ENCODE assay signal across 7 cellular contexts in the genomic region with DNA sequence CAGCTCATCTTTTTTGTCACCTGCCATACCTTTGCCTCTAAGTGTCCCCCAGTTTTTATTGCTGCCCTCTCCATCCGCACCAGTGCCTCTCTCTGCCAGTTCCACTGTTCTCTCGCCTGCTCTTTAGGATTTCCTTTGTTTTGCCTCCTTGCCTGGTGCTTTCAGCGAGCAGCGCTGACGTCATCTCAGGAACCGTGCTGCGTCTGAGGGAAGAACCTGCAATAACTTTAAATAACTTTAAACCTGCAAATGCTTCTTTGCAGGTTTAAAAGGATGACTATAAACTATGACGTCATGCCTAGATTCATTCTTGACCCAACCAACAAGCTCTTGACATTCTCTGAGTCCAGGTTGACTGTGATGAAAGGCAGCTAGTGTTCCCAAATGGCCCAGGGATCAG.
A peak's percentile ranks its signal among the peaks of the same experiment; 100 is the strongest.
DNase-seq lines count a peak whose midpoint lies in the region; ATAC-seq, FAIRE-seq and TF ChIP-seq lines count a peak whose summit lies in the region.
"Not testable (repeated sequence)": the region's sequence is repeated elsewhere in the genome, so short reads cannot be mapped to it uniquely, and the experiment has no call there.

No MANE protein-coding gene starts in this region.

- H3K4me3 Mint-ChIP-seq in activated CD4-positive, alpha-beta T cell treated with anti-CD3 and anti-CD28 coated beads for 36 hours; activated CD4-positive, alpha-beta memory T cell treated with anti-CD3 and anti-CD28 coated beads for 36 hours; activated naive CD4-positive, alpha-beta T cell treated with anti-CD3 and anti-CD28 coated beads for 36 hours: not testable (repeated sequence)
- H3K4me3 Mint-ChIP-seq in activated naive CD4-positive, alpha-beta T cell treated with anti-CD3 and anti-CD28 coated beads, Interleukin-2, amount 50 U/mL, for 24 hours, result peak overlapping the region; percentile 40

- CTCF ChIA-PET in HEK293 (lab: Yijun Ruan, JAX); activated CD4-positive, alpha-beta T cell treated with anti-CD3 and anti-CD28 coated beads for 36 hours (lab: Charles Lee); activated CD4-positive, alpha-beta memory T cell treated with anti-CD3 and anti-CD28 coated beads for 36 hours (lab: Charles Lee); activated naive CD4-positive, alpha-beta T cell treated with anti-CD3 and anti-CD28 coated beads for 36 hours (lab: Charles Lee); HepG2 (lab: Yijun Ruan, JAX; ENCODE audit: low intra/inter-chr PET ratio, low total read pairs): not testable (repeated sequence)

- not testable (repeated sequence) for H3K79me2 ChIP-seq in HepG2 (ENCODE audit: insufficient read depth, low read length)

- not testable (repeated sequence) for H3K27ac ChIP-seq in HEK293 (ENCODE audit: extremely low read depth, low read depth, low read length); HepG2 (ENCODE audit: extremely low read length, insufficient read depth, low read length)

- H3K4me3 ChIP-seq in HEK293 (ENCODE audit: low read depth, low read length); HepG2 (replicated peaks in 1 of 3; ENCODE audit: insufficient read depth in 1 of 3, low read depth in 2 of 3, low read length in 3 of 3): not testable (repeated sequence)

- H3K4me2 ChIP-seq in HepG2 (ENCODE audit: low read depth, low read length), result not testable (repeated sequence)

- WGBS in HepG2 (ENCODE audit: low lambda C conversion rate), result 79% methylated on average over 6 of the region's 8 CpGs

- H3K9me3 Mint-ChIP-seq in activated CD4-positive, alpha-beta T cell treated with anti-CD3 and anti-CD28 coated beads for 36 hours (ENCODE audit: low read depth); activated CD4-positive, alpha-beta memory T cell treated with anti-CD3 and anti-CD28 coated beads for 36 hours; activated naive CD4-positive, alpha-beta T cell treated with anti-CD3 and anti-CD28 coated beads for 36 hours; activated naive CD4-positive, alpha-beta T cell treated with anti-CD3 and anti-CD28 coated beads, Interleukin-2, amount 50 U/mL, for 24 hours: not testable (repeated sequence)

- POLR2A ChIA-PET in HEK293 (lab: Yijun Ruan, JAX); activated CD4-positive, alpha-beta T cell treated with anti-CD3 and anti-CD28 coated beads for 36 hours (lab: Charles Lee); activated CD4-positive, alpha-beta memory T cell treated with anti-CD3 and anti-CD28 coated beads for 36 hours (lab: Charles Lee); HepG2 (lab: Yijun Ruan, JAX): not testable (repeated sequence)

- DNase-seq in activated CD4-positive, alpha-beta T cell treated with anti-CD3 and anti-CD28 coated beads for 36 hours, result peak; percentile 21
- peak; percentile 13 for DNase-seq in activated CD4-positive, alpha-beta memory T cell treated with anti-CD3 and anti-CD28 coated beads for 36 hours
- peak; percentile 49 for DNase-seq in activated naive CD4-positive, alpha-beta T cell treated with anti-CD3 and anti-CD28 coated beads for 36 hours
- not testable (repeated sequence) for DNase-seq in HepG2 (ENCODE audit: low spot score)
- peak; percentile 6 for DNase-seq in stimulated activated CD4-positive, alpha-beta T cell treated with anti-CD3 and anti-CD28 coated beads, Interleukin-15, amount 100 ng/mL, for 24 hours

- in situ Hi-C loops in HepG2 (cut with HindIII; ENCODE audit: extremely low pct_ligation_motif_present, low pct_unique_long_range_greater_than_20kb), result not testable (repeated sequence)

- H2AFZ ChIP-seq in HepG2 (ENCODE audit: low read length), result not testable (repeated sequence)

- not testable (repeated sequence) for BruUV-seq in HepG2 (replicated peaks; lab: Mats Ljungman, UMichigan)

- not testable (repeated sequence) for TF ChIP-seq RAD21 in HepG2 (CRISPR knock-in tag; IDR thresholded peaks at IDR 0.05)

- not testable (repeated sequence) for H4K20me1 ChIP-seq in HepG2 (ENCODE audit: insufficient read depth, low read length)

- not testable (repeated sequence) for ATAC-seq in activated CD4-positive, alpha-beta T cell treated with anti-CD3 and anti-CD28 coated beads for 36 hours; HepG2

- not testable (repeated sequence) for TF ChIP-seq CTCF in HEK293 (tag by site-specific recombination; IDR thresholded peaks at IDR 0.05); HepG2 (CRISPR knock-in tag; IDR thresholded peaks at IDR 0.05)

- H3K4me1 Mint-ChIP-seq in activated CD4-positive, alpha-beta T cell treated with anti-CD3 and anti-CD28 coated beads for 36 hours; activated CD4-positive, alpha-beta memory T cell treated with anti-CD3 and anti-CD28 coated beads for 36 hours (ENCODE audit: low read depth); activated naive CD4-positive, alpha-beta T cell treated with anti-CD3 and anti-CD28 coated beads for 36 hours (ENCODE audit: low read depth); activated naive CD4-positive, alpha-beta T cell treated with anti-CD3 and anti-CD28 coated beads, Interleukin-2, amount 50 U/mL, for 24 hours: not testable (repeated sequence)

- intact Hi-C loops in activated CD4-positive, alpha-beta T cell treated with anti-CD3 and anti-CD28 coated beads for 36 hours (cut with DNase I, micrococcal nuclease); activated CD4-positive, alpha-beta memory T cell treated with anti-CD3 and anti-CD28 coated beads for 36 hours (cut with micrococcal nuclease); activated naive CD4-positive, alpha-beta T cell treated with anti-CD3 and anti-CD28 coated beads for 36 hours (cut with micrococcal nuclease); HepG2 (cut with micrococcal nuclease; ENCODE audit: unreplicated experiment): not testable (repeated sequence)

- not testable (repeated sequence) for H3K9ac ChIP-seq in HepG2 (ENCODE audit: insufficient read depth, low read depth, low read length)

- TF ChIP-seq POLR2A in HepG2 (IDR thresholded peaks at IDR 0.05; ENCODE audit: insufficient read depth in 1 of 2, low read depth in 2 of 2, low read length in 2 of 2), result not testable (repeated sequence)

- not testable (repeated sequence) for FAIRE-seq in HepG2 (lab: Jason Lieb, UNC)

- H3K36me3 ChIP-seq in HEK293 (ENCODE audit: control insufficient read depth in 2 of 2, insufficient read depth in 1 of 2, low read length in 2 of 2); HepG2 (replicated peaks in 1 of 2; ENCODE audit: control insufficient read depth in 1 of 2, insufficient read depth in 2 of 2, low read length in 2 of 2): not testable (repeated sequence)

- H3K27ac Mint-ChIP-seq in activated CD4-positive, alpha-beta T cell treated with anti-CD3 and anti-CD28 coated beads for 36 hours, result peak overlapping the region; percentile 31
- H3K27ac Mint-ChIP-seq in activated CD4-positive, alpha-beta memory T cell treated with anti-CD3 and anti-CD28 coated beads for 36 hours; activated naive CD4-positive, alpha-beta T cell treated with anti-CD3 and anti-CD28 coated beads for 36 hours; activated naive CD4-positive, alpha-beta T cell treated with anti-CD3 and anti-CD28 coated beads, Interleukin-2, amount 50 U/mL, for 24 hours: not testable (repeated sequence)

- not testable (repeated sequence) for H3K9me3 ChIP-seq in HEK293 (ENCODE audit: control insufficient read depth, insufficient read depth, low read depth, low read length); HepG2 (ENCODE audit: low read length)

- H3K27me3 ChIP-seq in HepG2 (ENCODE audit: control insufficient read depth in 1 of 2, insufficient read depth in 2 of 2, low read length in 2 of 2), result not testable (repeated sequence)

- not testable (repeated sequence) for TF ChIP-seq EP300 in HepG2 (IDR thresholded peaks at IDR 0.05; ENCODE audit: low read depth in 2 of 2, low read length in 2 of 2); HepG2 (CRISPR knock-in tag; IDR thresholded peaks at IDR 0.05; ENCODE audit: borderline replicate concordance)

- not testable (repeated sequence) for H3K36me3 Mint-ChIP-seq in activated CD4-positive, alpha-beta T cell treated with anti-CD3 and anti-CD28 coated beads for 36 hours (ENCODE audit: low read depth); activated CD4-positive, alpha-beta memory T cell treated with anti-CD3 and anti-CD28 coated beads for 36 hours; activated naive CD4-positive, alpha-beta T cell treated with anti-CD3 and anti-CD28 coated beads for 36 hours (ENCODE audit: low read depth); activated naive CD4-positive, alpha-beta T cell treated with anti-CD3 and anti-CD28 coated beads, Interleukin-2, amount 50 U/mL, for 24 hours

- not testable (repeated sequence) for H3K27me3 Mint-ChIP-seq in activated CD4-positive, alpha-beta T cell treated with anti-CD3 and anti-CD28 coated beads for 36 hours; activated CD4-positive, alpha-beta memory T cell treated with anti-CD3 and anti-CD28 coated beads for 36 hours; activated naive CD4-positive, alpha-beta T cell treated with anti-CD3 and anti-CD28 coated beads for 36 hours (ENCODE audit: low read depth); activated naive CD4-positive, alpha-beta T cell treated with anti-CD3 and anti-CD28 coated beads, Interleukin-2, amount 50 U/mL, for 24 hours

- H3K4me1 ChIP-seq in HEK293 (ENCODE audit: control insufficient read depth, insufficient read depth, low read length); HepG2 (ENCODE audit: insufficient read depth, low read length): not testable (repeated sequence)

TF ChIP-seq in HepG2, 621 proteins besides CTCF, POLR2A, EP300 and RAD21:
- TF ChIP-seq CREB1 (IDR thresholded peaks at IDR 0.05) (peak; percentile 92), ATF7 (IDR thresholded peaks at IDR 0.05) (peak; percentile 97)
- not testable (repeated sequence) for TF ChIP-seq CREB1, ATF7 (CRISPR knock-in tag; IDR thresholded peaks at IDR 0.05)
TF ChIP-seq in HepG2: peak in this region for 2; not testable (repeated sequence) for 619.
